In genomic region chr16:67155305-67156145, GRCh38 we compare ENCODE assay signal across 8 cellular contexts. TPM values are rescaled to one million over a fixed set of nuclear protein-coding genes. Genes with fewer than 3 reads are reported as not detected.
DNase-seq lines count a peak whose midpoint lies in the region; ATAC-seq, FAIRE-seq and TF ChIP-seq lines count a peak whose summit lies in the region.

No MANE protein-coding gene starts in this region.

- no peaks in the 10 kb centered on the region for H3K9me3 ChIP-seq in astrocyte (ENCODE audit: insufficient read depth, low read depth, low read length)
- H3K9me3 ChIP-seq in sigmoid colon, result no peaks in the 10 kb centered on the region

- peak overlapping the region; percentile 77 for H3K4me2 ChIP-seq in astrocyte (ENCODE audit: low read length)

- H3K79me2 ChIP-seq in astrocyte (ENCODE audit: insufficient read depth, low read length), result no peaks in the 10 kb centered on the region

- H3K27ac ChIP-seq in astrocyte (ENCODE audit: low read depth, low read length) (no peak overlapping the region), sigmoid colon (no peak overlapping the region)

- H3K4me3 ChIP-seq in astrocyte (ENCODE audit: insufficient read depth, low read depth, low read length), result no peak overlapping the region
- peak overlapping the region in 1 of 4 donors; percentile 20 for H3K4me3 ChIP-seq in sigmoid colon

- no peak overlapping the region for H3K4me3 Mint-ChIP-seq in astrocyte (ENCODE audit: unreplicated experiment)

- FAIRE-seq in astrocyte (lab: Jason Lieb, UNC), result no peak

- no peak overlapping the region for H3K9ac ChIP-seq in astrocyte (ENCODE audit: low read length)

- intact Hi-C loops in sigmoid colon (cut with DNase I), result loop anchor here (1.0 to 10.0 kb wide), 4 partner anchors 30 to 261 kb away; no protein-coding TSS in a partner anchor

- H3K9me3 Mint-ChIP-seq in astrocyte (ENCODE audit: unreplicated experiment), result peaks cover 12% of the 10 kb centered on the region

- ATAC-seq in GM18502 (IDR thresholded peaks at IDR 0.05; ENCODE audit: poor library complexity, unreplicated experiment), result no peak
- ATAC-seq in GM19455 (IDR thresholded peaks at IDR 0.05; ENCODE audit: unreplicated experiment), result no peak

- H2AFZ ChIP-seq in astrocyte (ENCODE audit: low read depth, low read length), result no peak overlapping the region

- peak; percentile 95 for TF ChIP-seq CTCF in GM12873 (IDR thresholded peaks at IDR 0.05; ENCODE audit: insufficient read depth, low read depth, low read length, missing control alignments)
- TF ChIP-seq CTCF in astrocyte (IDR thresholded peaks at IDR 0.05; ENCODE audit: insufficient read depth, low read depth, low read length), result peak; percentile 64
- peak; percentile 36 to 97 (median 74) for TF ChIP-seq CTCF in sigmoid colon (IDR thresholded peaks at IDR 0.05)

- H3K36me3 Mint-ChIP-seq in astrocyte (ENCODE audit: low read depth, unreplicated experiment), result peaks cover 7% of the 10 kb centered on the region

- H3K36me3 ChIP-seq in astrocyte (ENCODE audit: insufficient read depth, low read length), result no peaks in the 10 kb centered on the region
- H3K36me3 ChIP-seq in sigmoid colon, result no peaks in the 10 kb centered on the region

- no peak for TF ChIP-seq EP300 in sigmoid colon (IDR thresholded peaks at IDR 0.05)

- TF ChIP-seq POLR2A in sigmoid colon (IDR thresholded peaks at IDR 0.05), result no peak

- H3K4me1 ChIP-seq in astrocyte (ENCODE audit: insufficient read depth, low read length), result peaks cover 12% of the 10 kb centered on the region
- H3K4me1 ChIP-seq in sigmoid colon, result peaks cover 0 to 45% (median 41%) of the 10 kb centered on the region in 4 donors

- no peaks in the 10 kb centered on the region for H3K4me1 Mint-ChIP-seq in astrocyte (ENCODE audit: low read depth, unreplicated experiment)

- peaks cover 61% of the 10 kb centered on the region for H3K27me3 Mint-ChIP-seq in astrocyte (ENCODE audit: low read depth, unreplicated experiment)

- peaks cover 42% of the 10 kb centered on the region for H4K20me1 ChIP-seq in astrocyte (ENCODE audit: insufficient read depth, low read length)

- H3K27me3 ChIP-seq in astrocyte (ENCODE audit: insufficient read depth, low read length) (peaks cover 33% of the 10 kb centered on the region), sigmoid colon (peaks cover 0 to 18% (median 12%) of the 10 kb centered on the region in 3 donors)

- H3K27ac Mint-ChIP-seq in astrocyte (ENCODE audit: unreplicated experiment), result no peak overlapping the region

- peak; percentile 45 for DNase-seq in MV-4-11 (lab: John Stamatoyannopoulos, UW)
- peak; percentile 44 for DNase-seq in T1000 (lab: John Stamatoyannopoulos, UW)
- DNase-seq in astrocyte (ENCODE audit: low read depth), result no peak
- peak; percentile 45 to 74 for DNase-seq in hippocampal formation (lab: John Stamatoyannopoulos, UW)
- peak; percentile 85 for DNase-seq in sigmoid colon

- 7 to 14% methylated on average over 74 of the region's 74 CpGs for WGBS in sigmoid colon, 2 donors

RNA-seq across cellular contexts. Expression of gene TRADD, which starts 4.2 kb away (rescaled TPM):
- total RNA-seq in astrocyte, result 10.1 and 11.0 TPM in 2 replicates
- 10 to 100 TPM; 16.1 to 23.2 (median 19.6) TPM for total RNA-seq in sigmoid colon
- 10 to 100 TPM; 23.4 to 30.2 (median 26.4) TPM for polyA plus RNA-seq in sigmoid colon

RNA-seq across cellular contexts. Expression of gene FBXL8, which starts 4.2 kb away (rescaled TPM):
- 5.6 and 6.8 TPM in 2 replicates for total RNA-seq in astrocyte
- 10 to 100 TPM in 2 of 4 donors, 1 to 10 TPM in 2; 7.5 to 11.8 (median 9.7) TPM for total RNA-seq in sigmoid colon
- 10 to 100 TPM in 2 of 3 donors, 1 to 10 TPM in 1; 4.9 to 19.1 (median 10.8) TPM for polyA plus RNA-seq in sigmoid colon

RNA-seq across cellular contexts. Expression of gene B3GNT9, which starts 4.7 kb away (rescaled TPM):
- 7.6 and 9.4 TPM in 2 replicates for total RNA-seq in astrocyte
- total RNA-seq in sigmoid colon, result 10 to 100 TPM in 3 of 4 donors, 1 to 10 TPM in 1; 8.7 to 18.8 (median 12.2) TPM
- polyA plus RNA-seq in sigmoid colon, result 1 to 10 TPM in 2 of 3 donors, under 1 TPM in 1; 0.46 to 4.9 (median 1.2) TPM

RNA-seq across cellular contexts. Expression of gene HSF4, which starts 9.0 kb away (rescaled TPM):
- total RNA-seq in astrocyte (4.4 and 4.5 TPM in 2 replicates), sigmoid colon (100 to 1,000 TPM in 1 of 4 donors, 10 to 100 TPM in 3; 21.2 to 109 (median 25.8) TPM)
- polyA plus RNA-seq in sigmoid colon, result 10 to 100 TPM in 1 of 3 donors, 1 to 10 TPM in 2; 1.2 to 17.9 (median 3.6) TPM

RNA-seq across cellular contexts. Expression of gene NOL3, which starts 14.8 kb away (rescaled TPM):
- total RNA-seq in astrocyte, result 9.5 and 10.9 TPM in 2 replicates
- 10 to 100 TPM; 23.2 to 36.7 (median 25.9) TPM for total RNA-seq in sigmoid colon
- polyA plus RNA-seq in sigmoid colon, result 10 to 100 TPM; 12.7 to 23.9 (median 13.2) TPM
